16 cellular contexts compared by ENCODE assay signal in the genomic region with DNA sequence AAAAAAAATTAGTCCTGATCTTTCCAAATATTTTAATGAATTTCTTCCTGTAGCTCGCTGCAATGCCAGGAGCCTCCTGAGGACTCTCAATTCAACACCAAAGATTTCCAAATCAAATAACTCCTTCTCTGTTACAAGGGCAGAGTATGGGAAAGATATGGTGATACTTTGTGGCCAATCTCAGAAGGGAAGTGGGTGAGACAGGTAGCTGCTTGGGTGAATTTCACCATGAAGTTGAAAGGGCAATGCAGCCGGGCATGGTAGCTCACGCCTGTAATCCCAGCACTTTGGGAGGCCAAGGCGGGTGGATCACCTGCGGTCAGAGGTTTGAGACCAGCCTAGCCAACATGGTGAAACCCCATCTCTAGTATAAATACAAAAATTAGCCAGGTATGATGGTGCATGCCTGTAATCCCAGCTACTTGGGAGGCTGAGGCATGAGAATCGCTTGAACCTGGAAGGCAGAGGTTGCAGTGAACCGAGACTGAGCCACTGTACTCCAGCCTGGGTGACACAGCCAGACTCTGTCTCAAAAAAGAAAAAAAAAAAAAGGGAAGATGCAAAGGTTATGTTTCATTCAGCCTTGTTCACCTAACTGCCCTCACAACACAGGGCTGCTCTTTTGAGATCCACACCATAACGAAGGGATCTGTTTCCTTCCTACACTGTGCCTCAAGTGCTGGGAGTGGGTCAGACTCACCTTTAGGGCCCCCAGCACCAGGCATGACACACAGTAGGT.
"Had no signal": no experiment of that assay in that cellular context is flagged by ENCODE, and none has a peak within 500 bp of the region (broad histone marks: within the 10 kb centered on the region; RNA-seq: fewer than 3 reads in every experiment).

No MANE protein-coding gene starts in this region.

- H3K27ac ChIP-seq: epithelial cell of prostate, hepatocyte, lower lobe of right lung had no signal

- H3K27ac Mint-ChIP-seq: activated CD4-positive, alpha-beta T cell treated with anti-CD3 and anti-CD28 coated beads for 36 hours; endodermal cell; mesothelial cell of epicardium; natural killer cell treated with Interleukin-12 subunit alpha and Interleukin-12 subunit beta and Interleukin-15 and Interleukin-18, amount 100 ng/mL, for 72 hours had no signal

- H3K4me1 Mint-ChIP-seq: endodermal cell had no signal

- H3K27me3 ChIP-seq: hepatocyte had no signal

- H3K9me3 ChIP-seq: lower lobe of right lung, spleen had no signal

- H3K4me3 ChIP-seq: hepatocyte, lower lobe of right lung, spleen had no signal

- H3K4me2 ChIP-seq: hepatocyte had no signal

- H3K36me3 Mint-ChIP-seq: activated naive CD8-positive, alpha-beta T cell treated with anti-CD3 and anti-CD28 coated beads for 36 hours; mesothelial cell of epicardium; natural killer cell treated with Interleukin-12 subunit alpha and Interleukin-12 subunit beta and Interleukin-15 and Interleukin-18, amount 100 ng/mL, for 72 hours had no signal

- H3K4me3 Mint-ChIP-seq: activated CD4-positive, alpha-beta T cell treated with anti-CD3 and anti-CD28 coated beads for 36 hours; activated naive CD8-positive, alpha-beta T cell treated with anti-CD3 and anti-CD28 coated beads for 36 hours; activated T-helper 1 cell treated with anti-CD3 and anti-CD28 coated beads, Interleukin-12 subunit alpha, Interleukin-12 subunit beta, Interleukin-2, Interleukin-4 antibody, amounts not matched to agents 30 ng/mL and 10 ng/mL and 1 ng/mL, durations not matched to agents 14 hours and 24 hours and 36 hours; endodermal cell; mesothelial cell of epicardium; natural killer cell treated with Interleukin-12 subunit alpha and Interleukin-12 subunit beta and Interleukin-15 and Interleukin-18, amount 100 ng/mL, for 72 hours had no signal

- DNase-seq: activated CD4-positive, alpha-beta T cell treated with anti-CD3 and anti-CD28 coated beads for 36 hours; activated CD4-positive, alpha-beta T cell treated with anti-CD3 and anti-CD28 coated beads, Interleukin-2, amount 50 U/mL, for 48 hours; activated gamma-delta T cell treated with Interleukin-2 at 50 U/mL for 16 hours; activated naive CD8-positive, alpha-beta T cell treated with anti-CD3 and anti-CD28 coated beads for 36 hours; caudate nucleus; endodermal cell; foreskin fibroblast; islet precursor cell; lower lobe of right lung; spleen; stimulated activated CD4-positive, alpha-beta T cell treated with anti-CD3 and anti-CD28 coated beads, Interleukin-4, amount 100 ng/mL, for 4 hours had no signal

- H3K79me2 ChIP-seq: hepatocyte had no signal

- H3K36me3 ChIP-seq: lower lobe of right lung, spleen had no signal

- H3K9me3 Mint-ChIP-seq: activated naive CD8-positive, alpha-beta T cell treated with anti-CD3 and anti-CD28 coated beads for 36 hours; activated T-helper 1 cell treated with anti-CD3 and anti-CD28 coated beads, Interleukin-12 subunit alpha, Interleukin-12 subunit beta, Interleukin-2, Interleukin-4 antibody, amounts not matched to agents 30 ng/mL and 10 ng/mL and 1 ng/mL, durations not matched to agents 14 hours and 24 hours and 36 hours; endodermal cell; mesothelial cell of epicardium; natural killer cell treated with Interleukin-12 subunit alpha and Interleukin-12 subunit beta and Interleukin-15 and Interleukin-18, amount 100 ng/mL, for 72 hours had no signal

- H2AFZ ChIP-seq: hepatocyte had no signal
